ENCODE assay signal across 17 cellular contexts in genomic region chr3:107848516-107848915, GRCh38.
"Had no signal": no experiment of that assay in that cellular context is flagged by ENCODE, and none has a peak within 500 bp of the region (broad histone marks: within the 10 kb centered on the region; RNA-seq: fewer than 3 reads in every experiment).

No MANE protein-coding gene starts in this region.

- H3K27ac Mint-ChIP-seq: effector memory CD8-positive, alpha-beta T cell; naive thymus-derived CD8-positive, alpha-beta T cell had no signal

- ATAC-seq: effector memory CD8-positive, alpha-beta T cell; heart left ventricle; naive thymus-derived CD8-positive, alpha-beta T cell had no signal

- DNase-seq: cortex of kidney; effector memory CD8-positive, alpha-beta T cell; erythroblast; heart left ventricle; hippocampal formation; kidney glomerular epithelial cell; mammary epithelial cell; naive thymus-derived CD8-positive, alpha-beta T cell; posterior cingulate gyrus; sigmoid colon; stimulated activated CD4-positive, alpha-beta T cell treated with anti-CD3 and anti-CD28 coated beads, Interleukin-2, amount 100 ng/mL, for 24 hours; stimulated activated CD4-positive, alpha-beta T cell treated with anti-CD3 and anti-CD28 coated beads, Interleukin-4, amount 100 ng/mL, for 4 hours; stimulated activated naive CD4-positive, alpha-beta T cell; stomach; substantia nigra; transverse colon had no signal

- H3K4me3 Mint-ChIP-seq: effector memory CD8-positive, alpha-beta T cell; naive thymus-derived CD8-positive, alpha-beta T cell; neural crest cell had no signal
